19 cellular contexts compared by ENCODE assay signal in genomic region chr5:65418661-65419060, GRCh38.
"Had no signal": no experiment of that assay in that cellular context is flagged by ENCODE, and none has a peak within 500 bp of the region (broad histone marks: within the 10 kb centered on the region; RNA-seq: fewer than 3 reads in every experiment).

No MANE protein-coding gene starts in this region.

- ATAC-seq: activated naive CD4-positive, alpha-beta T cell treated with anti-CD3 and anti-CD28 coated beads, Interleukin-2, amount 50 U/mL, for 72 hours; esophagus mucosa; gastroesophageal sphincter; heart left ventricle; naive thymus-derived CD4-positive, alpha-beta T cell had no signal

- DNase-seq: activated CD4-positive, alpha-beta T cell treated with anti-CD3 and anti-CD28 coated beads for 1 hour; activated gamma-delta T cell treated with Interleukin-2 at 50 U/mL for 16 hours; amniotic stem cell; cerebellar nuclear complex; effector CD8-positive, alpha-beta T cell; heart left ventricle; left ventricle myocardium inferior; mesenchymal stem cell; naive thymus-derived CD4-positive, alpha-beta T cell; stimulated activated CD4-positive, alpha-beta T cell treated with anti-CD3 and anti-CD28 coated beads, Interleukin-2, amount 100 ng/mL, for 24 hours; stimulated activated naive CD4-positive, alpha-beta T cell treated with Interleukin-2 at 50 U/mL for 16 hours; substantia nigra; T-helper 2 cell; tibial artery; WERI-Rb-1 had no signal

- H3K4me1 ChIP-seq: gastroesophageal sphincter, heart left ventricle, left ventricle myocardium inferior, neural progenitor cell, tibial artery had no signal

- H3K36me3 ChIP-seq: gastroesophageal sphincter, heart left ventricle, WERI-Rb-1 had no signal

- H3K4me3 ChIP-seq: gastroesophageal sphincter, heart left ventricle, left ventricle myocardium inferior, neural progenitor cell, tibial artery had no signal

- H3K27ac ChIP-seq: gastroesophageal sphincter, heart left ventricle, left ventricle myocardium inferior, neural progenitor cell, tibial artery, WERI-Rb-1 had no signal

- H3K27me3 ChIP-seq: gastroesophageal sphincter, heart left ventricle, neural progenitor cell, tibial artery had no signal
